7 cellular contexts compared by ENCODE assay signal in the genomic region with DNA sequence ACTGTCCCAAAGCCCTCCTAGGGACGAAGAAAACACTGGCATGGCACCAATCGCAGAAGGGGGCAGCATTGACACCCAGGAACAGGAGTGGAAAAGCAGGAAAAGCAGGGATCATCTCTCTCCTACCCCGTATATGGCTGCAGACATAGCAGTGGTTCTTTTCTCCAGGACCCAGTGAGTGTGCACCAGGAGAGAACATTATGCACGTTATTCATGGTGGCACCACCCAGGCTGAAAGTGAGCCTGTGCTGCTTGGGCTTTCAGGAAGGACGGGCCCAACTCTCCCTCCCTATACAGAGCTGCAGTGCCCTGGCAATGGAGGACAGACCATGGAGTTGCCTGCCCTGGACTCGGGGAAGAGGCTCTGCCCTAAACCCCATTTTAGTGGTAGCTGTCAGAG.
DNase-seq lines count a peak whose midpoint lies in the region; ATAC-seq and TF ChIP-seq lines count a peak whose summit lies in the region.
"Not testable (repeated sequence)": the region's sequence is repeated elsewhere in the genome, so short reads cannot be mapped to it uniquely, and the experiment has no call there.

No MANE protein-coding gene starts in this region.

- not testable (repeated sequence) for H3K36me3 ChIP-seq in PC-3 (ENCODE audit: low read depth, low read length); naive thymus-derived CD4-positive, alpha-beta T cell (ENCODE audit: control insufficient read depth in 2 of 3, insufficient read depth in 3 of 3, low read length in 3 of 3)

- H2BK5ac ChIP-seq in H9 (ENCODE audit: insufficient read length, low read length) = not testable (repeated sequence)

- not testable (repeated sequence) for H3K23me2 ChIP-seq in H9 (ENCODE audit: insufficient read length, low read depth, low read length, poor library complexity, severe bottlenecking)

- not testable (repeated sequence) for H4K5ac ChIP-seq in H9 (ENCODE audit: insufficient read length, low read depth, low read length)

- POLR2A ChIA-PET in PC-3 (lab: Charles Lee; ENCODE audit: unreplicated experiment); naive thymus-derived CD4-positive, alpha-beta T cell (lab: Charles Lee): not testable (repeated sequence)

- not testable (repeated sequence) for H3K4ac ChIP-seq in H9 (ENCODE audit: low read depth, low read length)

- H2AFZ ChIP-seq in H9 (ENCODE audit: low read length); PC-3 (ENCODE audit: low read length): not testable (repeated sequence)

- not testable (repeated sequence) for H3K4me2 ChIP-seq in H9 (ENCODE audit: insufficient read depth, insufficient read length, low read length); PC-3 (ENCODE audit: low read length)

- H3K9me3 Mint-ChIP-seq in H9; activated naive CD8-positive, alpha-beta T cell treated with anti-CD3 and anti-CD28 coated beads, Interleukin-2, amount 50 U/mL, for 24 hours; glutamatergic neuron (ENCODE audit: unreplicated experiment); naive thymus-derived CD4-positive, alpha-beta T cell; type B pancreatic cell: not testable (repeated sequence)

- not testable (repeated sequence) for H3K18ac ChIP-seq in H9 (ENCODE audit: insufficient read length, low read depth, low read length)

- not testable (repeated sequence) for H2BK15ac ChIP-seq in H9 (ENCODE audit: low read depth, low read length)

- H4K8ac ChIP-seq in H9 (replicated peaks; ENCODE audit: insufficient read length, low read depth, low read length) = not testable (repeated sequence)

- H4K20me1 ChIP-seq in H9 (ENCODE audit: control insufficient read depth, insufficient read depth, insufficient read length); PC-3 (ENCODE audit: low read length): not testable (repeated sequence)

- H3K4me3 ChIP-seq in PC-3 (ENCODE audit: low read length); naive thymus-derived CD4-positive, alpha-beta T cell (ENCODE audit: low read length): not testable (repeated sequence)

- H3K4me1 Mint-ChIP-seq in H9; activated naive CD8-positive, alpha-beta T cell treated with anti-CD3 and anti-CD28 coated beads, Interleukin-2, amount 50 U/mL, for 24 hours; glutamatergic neuron (ENCODE audit: low read depth, unreplicated experiment); naive thymus-derived CD4-positive, alpha-beta T cell; type B pancreatic cell (ENCODE audit: unreplicated experiment): not testable (repeated sequence)

- H3K4me3 Mint-ChIP-seq in H9 (peak overlapping the region; percentile 68 to 76; a peak in 4 of 5 replicates), glutamatergic neuron (ENCODE audit: unreplicated experiment) (peak overlapping the region; percentile 34), type B pancreatic cell (peak overlapping the region; percentile 85)
- H3K4me3 Mint-ChIP-seq in activated naive CD8-positive, alpha-beta T cell treated with anti-CD3 and anti-CD28 coated beads, Interleukin-2, amount 50 U/mL, for 24 hours; naive thymus-derived CD4-positive, alpha-beta T cell: not testable (repeated sequence)

- not testable (repeated sequence) for DNase-seq in H9; PC-3; activated naive CD8-positive, alpha-beta T cell treated with anti-CD3 and anti-CD28 coated beads, Interleukin-2, amount 50 U/mL, for 24 hours; glutamatergic neuron; left lobe of liver (ENCODE audit: low spot score); naive thymus-derived CD4-positive, alpha-beta T cell; type B pancreatic cell (ENCODE audit: extremely low spot score, unreplicated experiment)

- not testable (repeated sequence) for H3F3A ChIP-seq in PC-3 (ENCODE audit: low read length, unreplicated experiment)

- H3K14ac ChIP-seq in H9 (ENCODE audit: insufficient read depth, low read length) = not testable (repeated sequence)

- H3K79me1 ChIP-seq in H9 (ENCODE audit: insufficient read depth, low read depth, low read length, poor library complexity, severe bottlenecking) = not testable (repeated sequence)

- H3K56ac ChIP-seq in H9 (ENCODE audit: insufficient read length, low read depth, low read length) = not testable (repeated sequence)

- CTCF ChIA-PET in PC-3 (lab: Charles Lee); naive thymus-derived CD4-positive, alpha-beta T cell (lab: Charles Lee): not testable (repeated sequence)

- H3K4me1 ChIP-seq in H9 (ENCODE audit: insufficient read depth, low read length); PC-3 (ENCODE audit: insufficient read depth, low read length); naive thymus-derived CD4-positive, alpha-beta T cell (ENCODE audit: control insufficient read depth in 2 of 2, insufficient read depth in 2 of 2, low read length in 2 of 2): not testable (repeated sequence)

- intact Hi-C loops in PC-3 (cut with micrococcal nuclease); naive thymus-derived CD4-positive, alpha-beta T cell (cut with micrococcal nuclease): not testable (repeated sequence)

- H2BK12ac ChIP-seq in H9 (ENCODE audit: insufficient read length, low read depth, low read length) = not testable (repeated sequence)

- not testable (repeated sequence) for H3T11ph ChIP-seq in H9 (ENCODE audit: low read length)

- H3K27ac Mint-ChIP-seq in H9; activated naive CD8-positive, alpha-beta T cell treated with anti-CD3 and anti-CD28 coated beads, Interleukin-2, amount 50 U/mL, for 24 hours; glutamatergic neuron (ENCODE audit: unreplicated experiment); naive thymus-derived CD4-positive, alpha-beta T cell; type B pancreatic cell: not testable (repeated sequence)

- WGBS in H9 (ENCODE audit: extremely low coverage, insufficient read length, low lambda C conversion rate) = no CpG with 5 or more reads among the region's 6 CpGs

- H3K9ac ChIP-seq in H9 (ENCODE audit: extremely low read depth, insufficient read length, low read length); PC-3 (ENCODE audit: low read length): not testable (repeated sequence)

- ATAC-seq in PC-3 = peak; percentile 35
- peak; percentile 28 for ATAC-seq in activated naive CD8-positive, alpha-beta T cell treated with anti-CD3 and anti-CD28 coated beads, Interleukin-2, amount 50 U/mL, for 24 hours
- ATAC-seq in left lobe of liver = peak; percentile 53
- peak; percentile 27 for ATAC-seq in naive thymus-derived CD4-positive, alpha-beta T cell

- BruUV-seq in PC-3 (replicated peaks; lab: Mats Ljungman, UMichigan) = not testable (repeated sequence)

- H3K36me3 Mint-ChIP-seq in H9 (ENCODE audit: insufficient read depth in 1 of 3, low read depth in 3 of 3); activated naive CD8-positive, alpha-beta T cell treated with anti-CD3 and anti-CD28 coated beads, Interleukin-2, amount 50 U/mL, for 24 hours (ENCODE audit: low read depth); glutamatergic neuron (ENCODE audit: unreplicated experiment); naive thymus-derived CD4-positive, alpha-beta T cell; type B pancreatic cell: not testable (repeated sequence)

- TF ChIP-seq CTCF in H9 (conservative IDR thresholded peaks at IDR 0.05); PC-3 (conservative IDR thresholded peaks at IDR 0.05; ENCODE audit: low read depth, low read length); glutamatergic neuron (IDR thresholded peaks at IDR 0.05; ENCODE audit: partially characterized antibody, unreplicated experiment); type B pancreatic cell (conservative IDR thresholded peaks at IDR 0.05): not testable (repeated sequence)

- H2BK20ac ChIP-seq in H9 (ENCODE audit: low read depth, low read length, poor library complexity, severe bottlenecking) = not testable (repeated sequence)

- H3K9me3 ChIP-seq in H9 (ENCODE audit: control insufficient read depth, low read depth, low read length); PC-3 (ENCODE audit: low read length); naive thymus-derived CD4-positive, alpha-beta T cell (ENCODE audit: control insufficient read depth in 2 of 3, low read length in 3 of 3): not testable (repeated sequence)

- not testable (repeated sequence) for H4K91ac ChIP-seq in H9 (ENCODE audit: insufficient read length, low read depth, low read length)

- H3K79me2 ChIP-seq in H9 (ENCODE audit: insufficient read depth, low read length); PC-3 (ENCODE audit: low read length): not testable (repeated sequence)

- not testable (repeated sequence) for H3K23ac ChIP-seq in H9 (ENCODE audit: insufficient read length, low read depth, low read length)

- not testable (repeated sequence) for H2BK120ac ChIP-seq in H9 (ENCODE audit: low read depth, low read length, poor library complexity, severe bottlenecking)

- not testable (repeated sequence) for H3K27ac ChIP-seq in H9 (ENCODE audit: insufficient read length, low read depth, low read length); PC-3 (ENCODE audit: low read length); naive thymus-derived CD4-positive, alpha-beta T cell (ENCODE audit: low read depth, low read length)

- not testable (repeated sequence) for H3K9me2 ChIP-seq in PC-3 (replicated peaks; ENCODE audit: low read length)

- H3K27me3 ChIP-seq in H9 (ENCODE audit: insufficient read depth, low read length); PC-3 (ENCODE audit: low read length); naive thymus-derived CD4-positive, alpha-beta T cell (ENCODE audit: control insufficient read depth in 2 of 2, insufficient read depth in 2 of 2, low read length in 2 of 2): not testable (repeated sequence)

- not testable (repeated sequence) for H2AK5ac ChIP-seq in H9 (ENCODE audit: insufficient read length, low read length)

- H3K27me3 Mint-ChIP-seq in H9 (ENCODE audit: low read depth); activated naive CD8-positive, alpha-beta T cell treated with anti-CD3 and anti-CD28 coated beads, Interleukin-2, amount 50 U/mL, for 24 hours; glutamatergic neuron (ENCODE audit: unreplicated experiment); naive thymus-derived CD4-positive, alpha-beta T cell; type B pancreatic cell: not testable (repeated sequence)
